10 cellular contexts compared by ENCODE assay signal in genomic region chr5:57488308-57488955, GRCh38. TPM values are rescaled to one million over a fixed set of nuclear protein-coding genes. Genes with fewer than 3 reads are reported as not detected.
DNase-seq lines count a peak whose midpoint lies in the region; TF ChIP-seq lines count a peak whose summit lies in the region.
"Had no signal": no experiment of that assay in that cellular context is flagged by ENCODE, and none has a peak within 500 bp of the region (broad histone marks: within the 10 kb centered on the region; RNA-seq: fewer than 3 reads in every experiment).

No MANE protein-coding gene starts in this region.

- no peaks in the 10 kb centered on the region for H3K36me3 Mint-ChIP-seq in nephron progenitor cell (ENCODE audit: low read depth)

- peak; percentile 17 for DNase-seq in GM12865 (ENCODE audit: low read depth)
- DNase-seq in KG1 (lab: John Stamatoyannopoulos, UW) = peak; percentile 27
- peak; percentile 78 to 96 for DNase-seq in dermis microvascular lymphatic vessel endothelial cell (ENCODE audit: low read depth in 2 of 2)
- no peak for DNase-seq in nephron progenitor cell
- no peak for DNase-seq in cortex of kidney (lab: John Stamatoyannopoulos, UW)
- no peak for DNase-seq in stimulated activated CD8-positive, alpha-beta memory T cell treated with anti-CD3 and anti-CD28 coated beads, Interleukin-4, amount 100 ng/mL, for 48 hours
- no peak for DNase-seq in inferior parietal cortex (ENCODE audit: extremely low spot score)
- DNase-seq in NCI-H1436 (lab: John Stamatoyannopoulos, UW) = no peak
- DNase-seq: activated naive CD4-positive, alpha-beta T cell treated with Interleukin-2 at 50 U/mL for 16 hours; glutamatergic neuron had no signal

- no peak overlapping the region for H3K4me3 Mint-ChIP-seq in nephron progenitor cell

- peak overlapping the region; percentile 62 for H3K27ac Mint-ChIP-seq in nephron progenitor cell

- TF ChIP-seq CTCF in GM12865 (IDR thresholded peaks at IDR 0.05; ENCODE audit: insufficient read depth, low read depth, low read length, missing control alignments) (no peak), nephron progenitor cell (IDR thresholded peaks at IDR 0.05) (no peak)

- H3K4me1 Mint-ChIP-seq in nephron progenitor cell = peaks cover 30% of the 10 kb centered on the region

- peaks cover 5% of the 10 kb centered on the region for H3K27me3 Mint-ChIP-seq in nephron progenitor cell (ENCODE audit: low read depth, poor library complexity)

- H3K9me3 Mint-ChIP-seq in nephron progenitor cell = no peaks in the 10 kb centered on the region

- H3K4me3 ChIP-seq in GM12865 (ENCODE audit: low read depth, low read length) = no peak overlapping the region

RNA-seq across cellular contexts. Expression of gene ACTBL2, which starts 5.8 kb away (rescaled TPM):
- total RNA-seq in dermis microvascular lymphatic vessel endothelial cell = not detected in 2 replicates

Comparison
In these comparisons a context has a peak if more than half of its experiments do, and no peak if none do; other contexts are left out.
1. DNase-seq: peak in GM12865 (single experiment), KG1 (single experiment) and dermis microvascular lymphatic vessel endothelial cell (2 of 2); none in nephron progenitor cell (single experiment), cortex of kidney (single experiment), stimulated activated CD8-positive, alpha-beta memory T cell treated with anti-CD3 and anti-CD28 coated beads, Interleukin-4, amount 100 ng/mL, for 48 hours (single experiment), inferior parietal cortex (single experiment) and NCI-H1436 (single experiment).